8 cellular contexts compared by ENCODE assay signal in genomic region chr15:42273099-42273899, GRCh38. TPM values are rescaled to one million over a fixed set of nuclear protein-coding genes. Genes with fewer than 3 reads are reported as not detected.
A peak's percentile ranks its signal among the peaks of the same experiment; 100 is the strongest.
DNase-seq lines count a peak whose midpoint lies in the region; ATAC-seq and TF ChIP-seq lines count a peak whose summit lies in the region.

Gene GANC (plus strand): TSS chr15:42273201. CDS start chr15:42274482, 1,281 bp downstream.
Gene TMEM87A (minus strand): TSS chr15:42273433. CDS start chr15:42273398, 35 bp downstream.

- no peaks in the 10 kb centered on the region for H3K36me3 ChIP-seq in PC-9 (ENCODE audit: low read depth)

- H3K9me2 ChIP-seq in PC-9 (ENCODE audit: insufficient read depth), result no peaks in the 10 kb centered on the region

- peak within 1 kb of the TSS; percentile 97 for H3K4me3 ChIP-seq in Jurkat, Clone E6-1 (ENCODE audit: low read length)
- H3K4me3 ChIP-seq in PC-9 (peak within 1 kb of the TSS; percentile 74), epithelial cell of proximal tubule (ENCODE audit: low read depth, low read length) (peak within 1 kb of the TSS; percentile 90)

- H3F3A ChIP-seq in PC-9 (ENCODE audit: insufficient read depth, low read depth), result peaks cover 16% of the 10 kb centered on the region; the same call in 1 of the 2 replicates

- intact Hi-C loops in PC-9 (cut with micrococcal nuclease; ENCODE audit: unreplicated experiment), result loop anchor here (10.0 kb wide), 1 partner anchor 112 kb away; no protein-coding TSS in a partner anchor

- H3K4me1 ChIP-seq in PC-9 (replicated peaks; ENCODE audit: insufficient read depth), result peaks cover 33% of the 10 kb centered on the region

- no TSS peak for BruUV-seq in PC-9 (replicated peaks; lab: Mats Ljungman, UMichigan)

- peak within 1 kb of the TSS; percentile 85 for H3K4me2 ChIP-seq in PC-9

- POLR2A ChIA-PET in PC-9 (lab: Charles Lee; ENCODE audit: unreplicated experiment), result interaction anchor here (0.5 to 1.2 kb wide), 8 partner anchors 13 to 1167 kb away, joined by 3 to 4 read pairs (median 3); partner anchors contain the start of gene OIP5

- H2AFZ ChIP-seq in PC-9, result peak within 1 kb of the TSS; percentile 78

- H3K27me3 ChIP-seq in PC-9 (ENCODE audit: insufficient read depth, low read depth), result no peaks in the 10 kb centered on the region

- H3K9me3 ChIP-seq in PC-9 (ENCODE audit: insufficient read depth, low read depth), result no peaks in the 10 kb centered on the region

- no peak for TF ChIP-seq CTCF in PC-9 (conservative IDR thresholded peaks at IDR 0.05)
- no peak for TF ChIP-seq CTCF in epithelial cell of proximal tubule (conservative IDR thresholded peaks at IDR 0.05; ENCODE audit: low read depth, low read length)

- CTCF ChIA-PET in PC-9 (lab: Charles Lee), result interaction anchor here (1.3 kb wide), 1 partner anchor 112 kb away, joined by 3 read pairs; no protein-coding TSS in a partner anchor

- ATAC-seq in GM21619 (IDR thresholded peaks at IDR 0.05; ENCODE audit: unreplicated experiment), result peak; percentile 86

- DNase-seq in DMS153 (lab: John Stamatoyannopoulos, UW), result peak; percentile 91
- peak; percentile 97 for DNase-seq in Jurkat, Clone E6-1 (ENCODE audit: low read depth, low spot score)
- peak; percentile 91 to 95 for DNase-seq in PC-9
- DNase-seq in activated T-cell treated with anti-CD3 and anti-CD28 coated beads, Interleukin-2, amount 50 U/mL, for 1 hour, result peak; percentile 91
- peak; percentile 90 for DNase-seq in epithelial cell of proximal tubule (ENCODE audit: low read depth)
- DNase-seq in mucosa of gallbladder (ENCODE audit: low spot score), result peak; percentile 98
- peak; percentile 91 for DNase-seq in stimulated activated CD8-positive, alpha-beta memory T cell treated with anti-CD3 and anti-CD28 coated beads, Interleukin-4, amount 100 ng/mL, for 4 hours (ENCODE audit: low read depth in 2 of 2, low spot score in 1 of 2)

- peaks cover 52% of the 10 kb centered on the region for H3K79me2 ChIP-seq in PC-9 (ENCODE audit: low read depth)

- H3K27ac ChIP-seq in PC-9, result peak within 1 kb of the TSS; percentile 84

- H4K20me1 ChIP-seq in PC-9 (ENCODE audit: insufficient read depth), result peaks cover 7% of the 10 kb centered on the region; the same call in 1 of the 2 replicates

RNA-seq across cellular contexts. Expression of gene GANC, which starts in this region (rescaled TPM):
- 18.2 TPM for polyA plus RNA-seq in Jurkat, Clone E6-1 (2012; ENCODE audit: insufficient read depth, insufficient read length)
- total RNA-seq in PC-9 (2021) (13.9 and 16.3 TPM in 2 replicates), epithelial cell of proximal tubule (11.2 and 13.1 TPM in 2 replicates), mucosa of gallbladder (31.6 TPM)

RNA-seq across cellular contexts. Expression of gene TMEM87A, which starts in this region (rescaled TPM):
- polyA plus RNA-seq in Jurkat, Clone E6-1 (2012; ENCODE audit: insufficient read depth, insufficient read length), result 20.9 TPM
- total RNA-seq in PC-9 (2021) (43.9 and 45.1 TPM in 2 replicates), epithelial cell of proximal tubule (27.8 and 31.1 TPM in 2 replicates), mucosa of gallbladder (46.2 TPM)

Comparison
In these comparisons a context has a peak if more than half of its experiments do, and no peak if none do; other contexts are left out.
1. Peak in every context shown above with its lines: DNase-seq, ATAC-seq, H3K4me3 ChIP-seq and H3K27ac ChIP-seq.